8 cellular contexts compared by ENCODE assay signal in genomic region chr14:105537580-105538474, GRCh38. TPM values are rescaled to one million over a fixed set of nuclear protein-coding genes. Genes with fewer than 3 reads are reported as not detected.
DNase-seq lines count a peak whose midpoint lies in the region; ATAC-seq and TF ChIP-seq lines count a peak whose summit lies in the region.

No MANE protein-coding gene starts in this region.

- H3K9me3 ChIP-seq in fibroblast of lung (ENCODE audit: control insufficient read depth, insufficient read depth, low read depth, low read length) (no peaks in the 10 kb centered on the region), uterus (no peaks in the 10 kb centered on the region)

- no peak overlapping the region for H3K4me3 ChIP-seq in fibroblast of lung (replicated peaks in 1 of 4; ENCODE audit: control extremely low read depth in 1 of 4, insufficient read depth in 1 of 4, low read depth in 3 of 4, low read length in 4 of 4)
- H3K4me3 ChIP-seq in uterus: no peak overlapping the region

- no peaks in the 10 kb centered on the region for H3K36me3 Mint-ChIP-seq in activated T-cell treated with anti-CD3 and anti-CD28 coated beads, Interleukin-2, amount 50 U/mL, for 24 hours (ENCODE audit: low read depth)
- no peaks in the 10 kb centered on the region for H3K36me3 Mint-ChIP-seq in osteocyte (ENCODE audit: unreplicated experiment)

- TF ChIP-seq CTCF in fibroblast of lung (conservative IDR thresholded peaks at IDR 0.05 in 1 of 2, IDR thresholded peaks at IDR 0.05 in 1 of 2; ENCODE audit: low read depth in 1 of 2, low read length in 2 of 2) (peak; percentile 66 to 82), osteocyte (IDR thresholded peaks at IDR 0.05) (peak; percentile 95), uterus (IDR thresholded peaks at IDR 0.05) (peak; percentile 70 to 94 (median 78))

- H3K27ac ChIP-seq in fibroblast of lung (ENCODE audit: insufficient read depth, low read length) (no peak overlapping the region), uterus (no peak overlapping the region)

- H3K4me3 Mint-ChIP-seq in activated T-cell treated with anti-CD3 and anti-CD28 coated beads, Interleukin-2, amount 50 U/mL, for 24 hours: no peak overlapping the region
- H3K4me3 Mint-ChIP-seq in osteocyte (ENCODE audit: unreplicated experiment): no peak overlapping the region

- H3K9me3 Mint-ChIP-seq in activated T-cell treated with anti-CD3 and anti-CD28 coated beads, Interleukin-2, amount 50 U/mL, for 24 hours: no peaks in the 10 kb centered on the region
- H3K9me3 Mint-ChIP-seq in osteocyte (ENCODE audit: unreplicated experiment): peaks cover 3% of the 10 kb centered on the region

- H4K20me1 ChIP-seq in fibroblast of lung (ENCODE audit: control insufficient read depth, extremely low read depth, insufficient read depth, low read length): no peaks in the 10 kb centered on the region

- peak; percentile 29 for DNase-seq in NCI-H1436 (lab: John Stamatoyannopoulos, UW)
- DNase-seq in NCI-H1436 treated with DMSO at 0.1 percent for 48 hours (lab: John Stamatoyannopoulos, UW): no peak
- DNase-seq in NCI-H748 treated with DMSO at 0.1 percent for 48 hours (lab: John Stamatoyannopoulos, UW): peak; percentile 11
- DNase-seq in activated T-cell treated with anti-CD3 and anti-CD28 coated beads, Interleukin-2, amount 50 U/mL, for 24 hours: peak; percentile 86
- no peak for DNase-seq in fibroblast of lung (ENCODE audit: low read depth in 2 of 2)
- peak; percentile 90 for DNase-seq in osteocyte (ENCODE audit: extremely low spot score, unreplicated experiment)
- DNase-seq in uterus: peak in 1 of 2 donors; percentile 53

- no peak overlapping the region for H3K27ac Mint-ChIP-seq in activated T-cell treated with anti-CD3 and anti-CD28 coated beads, Interleukin-2, amount 50 U/mL, for 24 hours
- no peak overlapping the region for H3K27ac Mint-ChIP-seq in osteocyte (ENCODE audit: unreplicated experiment)

- peaks cover 17% of the 10 kb centered on the region for H3K27me3 Mint-ChIP-seq in activated T-cell treated with anti-CD3 and anti-CD28 coated beads, Interleukin-2, amount 50 U/mL, for 24 hours
- peaks cover 9% of the 10 kb centered on the region for H3K27me3 Mint-ChIP-seq in osteocyte (ENCODE audit: unreplicated experiment)

- TF ChIP-seq POLR2A in uterus (IDR thresholded peaks at IDR 0.05): no peak

- H3K4me1 Mint-ChIP-seq in activated T-cell treated with anti-CD3 and anti-CD28 coated beads, Interleukin-2, amount 50 U/mL, for 24 hours (ENCODE audit: low read depth): peaks cover 7% of the 10 kb centered on the region
- H3K4me1 Mint-ChIP-seq in osteocyte (ENCODE audit: unreplicated experiment): no peaks in the 10 kb centered on the region

- H3K27me3 ChIP-seq in fibroblast of lung (ENCODE audit: control insufficient read depth, insufficient read depth, low read length) (peaks cover 2% of the 10 kb centered on the region), uterus (no peaks in the 10 kb centered on the region)

- no peaks in the 10 kb centered on the region for H3K4me1 ChIP-seq in fibroblast of lung (ENCODE audit: control insufficient read depth, extremely low read depth, insufficient read depth, low read length)
- H3K4me1 ChIP-seq in uterus: no peaks in the 10 kb centered on the region

- H3K4me2 ChIP-seq in fibroblast of lung (ENCODE audit: extremely low read depth, insufficient read depth, low read length): no peak overlapping the region

- H3K9ac ChIP-seq in fibroblast of lung (ENCODE audit: insufficient read depth, low read length): no peak overlapping the region

- H3K36me3 ChIP-seq in fibroblast of lung (ENCODE audit: control insufficient read depth, insufficient read depth, low read length) (no peaks in the 10 kb centered on the region), uterus (no peaks in the 10 kb centered on the region)

- H2AFZ ChIP-seq in fibroblast of lung (ENCODE audit: low read length): no peak overlapping the region

- no peaks in the 10 kb centered on the region for H3K79me2 ChIP-seq in fibroblast of lung (ENCODE audit: control insufficient read depth, insufficient read depth, low read length)

- intact Hi-C loops in uterus (cut with DNase I; ENCODE audit: low total_unique reads): no loop called here

- ATAC-seq in HG03439 (IDR thresholded peaks at IDR 0.05; ENCODE audit: unreplicated experiment): no peak

RNA-seq across cellular contexts. Expression of gene TMEM121, which starts 11.4 kb away (rescaled TPM):
- 5.1 and 8.0 TPM in 2 replicates for total RNA-seq in fibroblast of lung
- 0.30 and 0.45 TPM in 2 replicates for polyA plus RNA-seq in fibroblast of lung
- polyA plus RNA-seq in fibroblast of lung (2012): 0.71 and 1.7 TPM in 2 replicates
- 0.15 and 0.51 TPM in 2 replicates for polyA minus RNA-seq in fibroblast of lung (ENCODE audit: low replicate concordance)
- 3.3 and 3.6 TPM in 2 replicates for total RNA-seq in osteocyte
- 10 to 100 TPM in 1 of 4 donors, 1 to 10 TPM in 3; 2.0 to 42.1 (median 7.7) TPM for total RNA-seq in uterus

RNA-seq across cellular contexts. Expression of gene TEDC1, which starts 46.8 kb away (rescaled TPM):
- total RNA-seq in fibroblast of lung (1.0 and 2.5 TPM in 2 replicates), osteocyte (8.4 and 11.0 TPM in 2 replicates), uterus (10 to 100 TPM in 1 of 4 donors, 1 to 10 TPM in 1, under 1 TPM in 1, not detected in 1; 0.51 to 11.0 (median 9.4) TPM)
- polyA plus RNA-seq in fibroblast of lung: 0.69 and 2.1 TPM in 2 replicates
- polyA plus RNA-seq in fibroblast of lung (2012): 1.9 and 8.9 TPM in 2 replicates
- 0.94 and 2.7 TPM in 2 replicates for polyA minus RNA-seq in fibroblast of lung (ENCODE audit: low replicate concordance)

RNA-seq across cellular contexts. Expression of gene CRIP1, which starts 51.1 kb away (rescaled TPM):
- total RNA-seq in fibroblast of lung: 1.3 and 3.0 TPM in 2 replicates
- polyA plus RNA-seq in fibroblast of lung: 2.5 and 5.2 TPM in 2 replicates
- polyA plus RNA-seq in fibroblast of lung (2012): 13.1 and 29.6 TPM in 2 replicates
- 1.0 TPM in 1 of 2 replicates, not detected in the other for polyA minus RNA-seq in fibroblast of lung (ENCODE audit: low replicate concordance)
- total RNA-seq in osteocyte: 31.0 and 34.1 TPM in 2 replicates
- 10 to 100 TPM in 3 of 4 donors, under 1 TPM in 1; 0.51 to 64.7 (median 34.4) TPM for total RNA-seq in uterus

Comparison
In these comparisons a context has a peak if more than half of its experiments do, and no peak if none do; other contexts are left out.
1. DNase-seq: peak in NCI-H1436 (single experiment), NCI-H748 treated with DMSO at 0.1 percent for 48 hours (single experiment), activated T-cell treated with anti-CD3 and anti-CD28 coated beads, Interleukin-2, amount 50 U/mL, for 24 hours (single experiment) and osteocyte (single experiment); none in NCI-H1436 treated with DMSO at 0.1 percent for 48 hours (single experiment) and fibroblast of lung (0 of 2).
2. Peak in every context shown above with its lines, with median percentiles within 50 percentile points of each other: CTCF ChIP-seq.